In the genomic region with DNA sequence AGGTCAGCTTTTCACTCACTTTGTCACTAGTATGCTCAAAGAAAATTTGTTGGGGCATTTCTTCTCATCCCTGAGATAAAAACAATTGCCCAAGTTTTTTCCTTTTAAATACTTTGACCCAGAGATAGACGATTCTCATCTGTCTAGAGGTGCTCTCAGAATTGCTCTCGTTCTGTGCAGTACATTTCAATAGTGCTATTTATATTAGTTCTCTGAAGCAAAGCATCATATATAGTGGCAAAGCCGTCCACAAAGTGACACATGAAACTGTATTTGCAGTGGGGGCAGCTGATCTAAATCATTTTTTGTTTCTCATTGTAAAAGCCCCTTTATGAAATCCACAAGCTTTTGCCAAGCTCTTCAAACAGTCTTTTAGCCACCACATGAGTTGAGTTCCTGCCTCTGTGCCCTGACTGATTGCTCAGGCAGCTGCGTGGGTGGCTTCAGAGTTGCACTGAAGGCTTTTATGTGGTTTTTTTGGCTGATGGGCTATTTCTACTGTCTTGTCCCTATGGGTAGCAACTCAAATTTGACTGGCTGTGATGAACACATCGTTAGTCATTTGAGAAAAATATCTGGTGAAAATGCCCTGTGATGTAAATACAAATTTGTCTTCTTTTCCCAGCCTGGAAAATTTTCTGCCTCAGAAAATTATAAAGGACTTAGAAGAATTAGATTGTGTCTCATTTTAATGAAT, we compare ENCODE assay signal across 8 cellular contexts.
DNase-seq lines count a peak whose midpoint lies in the region; ATAC-seq, FAIRE-seq and TF ChIP-seq lines count a peak whose summit lies in the region.

No MANE protein-coding gene starts in this region.

- H3K27me3 ChIP-seq in prostate gland (replicated peaks; ENCODE audit: insufficient read depth), result no peaks in the 10 kb centered on the region

- H3K9me3 ChIP-seq in prostate gland, result no peaks in the 10 kb centered on the region

- intact Hi-C loops in prostate gland (cut with DNase I), result no loop called here

- no peaks in the 10 kb centered on the region for H3K36me3 ChIP-seq in prostate gland

- H3K4me3 ChIP-seq in prostate gland, result no peak overlapping the region

- DNase-seq in GM12892 (ENCODE audit: insufficient read length) (no peak), RCC 7860 (ENCODE audit: low spot score) (peak; percentile 32), amniotic stem cell (lab: John Stamatoyannopoulos, UW) (peak; percentile 48), D341Med (ENCODE audit: low spot score) (no peak), omental fat pad (ENCODE audit: low spot score) (no peak), prostate gland (ENCODE audit: low spot score) (no peak)
- peak; percentile 78 to 81 for DNase-seq in stimulated activated CD4-positive, alpha-beta T cell treated with anti-CD3 and anti-CD28 coated beads, Interleukin-2, amount 100 ng/mL, for 24 hours

- H3K27ac ChIP-seq in prostate gland, result no peak overlapping the region

- TF ChIP-seq POLR2A in GM12892 (IDR thresholded peaks at IDR 0.05; ENCODE audit: low read depth, low read length), result no peak
- no peak for TF ChIP-seq POLR2A in prostate gland (IDR thresholded peaks at IDR 0.05)

- TF ChIP-seq CTCF in omental fat pad (IDR thresholded peaks at IDR 0.05) (no peak), prostate gland (IDR thresholded peaks at IDR 0.05) (no peak)

- peak; percentile 93 for ATAC-seq in HG02610 (IDR thresholded peaks at IDR 0.05; ENCODE audit: unreplicated experiment)
- no peak for ATAC-seq in omental fat pad (ENCODE audit: low FRiP score)

- no peaks in the 10 kb centered on the region for H3K4me1 ChIP-seq in prostate gland (replicated peaks)

- WGBS in prostate gland, result 39% methylated on average over 5 of the region's 5 CpGs

- FAIRE-seq in GM12892 (lab: Jason Lieb, UNC), result peak; percentile 93
- no peak for FAIRE-seq in RCC 7860 (lab: Jason Lieb, UNC)

Comparison
In these comparisons a context has a peak if more than half of its experiments do, and no peak if none do; other contexts are left out.
1. DNase-seq: peak in RCC 7860 (single experiment), amniotic stem cell (single experiment) and stimulated activated CD4-positive, alpha-beta T cell treated with anti-CD3 and anti-CD28 coated beads, Interleukin-2, amount 100 ng/mL, for 24 hours (2 of 2); none in GM12892 (single experiment), D341Med (single experiment), omental fat pad (single experiment) and prostate gland (single experiment).